In the genomic region with DNA sequence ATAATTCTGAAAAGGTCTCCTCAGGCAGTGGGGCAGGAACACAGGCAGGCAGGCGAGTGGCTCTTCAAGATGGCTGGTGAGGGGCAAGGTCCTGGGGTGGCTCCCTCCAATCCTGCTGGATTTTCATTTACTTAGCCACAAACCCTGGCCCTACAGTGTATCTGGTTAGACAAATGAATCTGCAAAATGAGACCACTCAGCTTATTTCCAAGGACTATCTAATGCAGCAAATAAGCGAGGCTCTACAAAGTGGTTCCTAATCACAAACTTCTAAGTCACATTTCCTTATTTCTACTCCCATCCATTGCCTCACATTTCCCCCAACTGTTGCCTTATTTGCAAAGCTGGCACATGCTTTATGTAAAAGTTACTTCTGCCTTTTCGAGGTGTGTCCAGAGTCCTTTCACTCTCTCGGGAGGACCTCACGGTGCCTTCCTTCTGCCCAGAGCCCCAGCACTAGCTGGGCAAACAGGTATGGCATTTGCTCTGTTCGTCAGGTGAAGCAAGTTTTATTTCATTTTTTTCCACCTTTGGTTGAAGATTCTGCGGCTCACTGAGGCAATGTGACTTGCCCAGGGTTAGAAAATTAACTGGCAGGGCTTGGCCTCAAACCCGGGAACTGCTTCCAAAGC, we compare ENCODE assay signal across 1 cellular context.
TF ChIP-seq lines count a peak whose summit lies in the region.

No MANE protein-coding gene starts in this region.

TF ChIP-seq in H1, 55 proteins besides CTCF, POLR2A, EP300 and RAD21:
- TF ChIP-seq MAFK (IDR thresholded peaks at IDR 0.05; ENCODE audit: low read depth, low read length) (no peak), KDM4A (IDR thresholded peaks at IDR 0.05; ENCODE audit: low read depth, low read length, severe bottlenecking) (no peak), CREB1 (IDR thresholded peaks at IDR 0.05) (no peak), GABPA (IDR thresholded peaks at IDR 0.05; ENCODE audit: borderline replicate concordance, insufficient read depth, low read length) (no peak), GTF2F1 (IDR thresholded peaks at IDR 0.05; ENCODE audit: borderline replicate concordance, low read depth, low read length) (no peak), SP1 (IDR thresholded peaks at IDR 0.05; ENCODE audit: low read depth, low read length) (no peak), USF2 (IDR thresholded peaks at IDR 0.05; ENCODE audit: low read length) (no peak), FOSL1 (IDR thresholded peaks at IDR 0.05; ENCODE audit: insufficient read depth, low read depth, low read length) (no peak), SIX5 (IDR thresholded peaks at IDR 0.05; ENCODE audit: low read depth, low read length) (no peak), BCL11A (IDR thresholded peaks at IDR 0.05; ENCODE audit: low read depth in 2 of 2, low read length in 2 of 2) (no peak), SP4 (IDR thresholded peaks at IDR 0.05; ENCODE audit: low read length) (no peak), ZNF274 (IDR thresholded peaks at IDR 0.05; ENCODE audit: borderline replicate concordance, extremely low read depth, low read length) (no peak)
- TF ChIP-seq, protein P1, sequence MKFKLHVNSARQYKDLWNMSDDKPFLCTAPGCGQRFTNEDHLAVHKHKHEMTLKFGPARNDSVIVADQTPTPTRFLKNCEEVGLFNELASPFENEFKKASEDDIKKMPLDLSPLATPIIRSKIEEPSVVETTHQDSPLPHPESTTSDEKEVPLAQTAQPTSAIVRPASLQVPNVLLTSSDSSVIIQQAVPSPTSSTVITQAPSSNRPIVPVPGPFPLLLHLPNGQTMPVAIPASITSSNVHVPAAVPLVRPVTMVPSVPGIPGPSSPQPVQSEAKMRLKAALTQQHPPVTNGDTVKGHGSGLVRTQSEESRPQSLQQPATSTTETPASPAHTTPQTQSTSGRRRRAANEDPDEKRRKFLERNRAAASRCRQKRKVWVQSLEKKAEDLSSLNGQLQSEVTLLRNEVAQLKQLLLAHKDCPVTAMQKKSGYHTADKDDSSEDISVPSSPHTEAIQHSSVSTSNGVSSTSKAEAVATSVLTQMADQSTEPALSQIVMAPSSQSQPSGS (IDR thresholded peaks at IDR 0.05; ENCODE audit: low read length), result no peak
- TF ChIP-seq, protein P2, sequence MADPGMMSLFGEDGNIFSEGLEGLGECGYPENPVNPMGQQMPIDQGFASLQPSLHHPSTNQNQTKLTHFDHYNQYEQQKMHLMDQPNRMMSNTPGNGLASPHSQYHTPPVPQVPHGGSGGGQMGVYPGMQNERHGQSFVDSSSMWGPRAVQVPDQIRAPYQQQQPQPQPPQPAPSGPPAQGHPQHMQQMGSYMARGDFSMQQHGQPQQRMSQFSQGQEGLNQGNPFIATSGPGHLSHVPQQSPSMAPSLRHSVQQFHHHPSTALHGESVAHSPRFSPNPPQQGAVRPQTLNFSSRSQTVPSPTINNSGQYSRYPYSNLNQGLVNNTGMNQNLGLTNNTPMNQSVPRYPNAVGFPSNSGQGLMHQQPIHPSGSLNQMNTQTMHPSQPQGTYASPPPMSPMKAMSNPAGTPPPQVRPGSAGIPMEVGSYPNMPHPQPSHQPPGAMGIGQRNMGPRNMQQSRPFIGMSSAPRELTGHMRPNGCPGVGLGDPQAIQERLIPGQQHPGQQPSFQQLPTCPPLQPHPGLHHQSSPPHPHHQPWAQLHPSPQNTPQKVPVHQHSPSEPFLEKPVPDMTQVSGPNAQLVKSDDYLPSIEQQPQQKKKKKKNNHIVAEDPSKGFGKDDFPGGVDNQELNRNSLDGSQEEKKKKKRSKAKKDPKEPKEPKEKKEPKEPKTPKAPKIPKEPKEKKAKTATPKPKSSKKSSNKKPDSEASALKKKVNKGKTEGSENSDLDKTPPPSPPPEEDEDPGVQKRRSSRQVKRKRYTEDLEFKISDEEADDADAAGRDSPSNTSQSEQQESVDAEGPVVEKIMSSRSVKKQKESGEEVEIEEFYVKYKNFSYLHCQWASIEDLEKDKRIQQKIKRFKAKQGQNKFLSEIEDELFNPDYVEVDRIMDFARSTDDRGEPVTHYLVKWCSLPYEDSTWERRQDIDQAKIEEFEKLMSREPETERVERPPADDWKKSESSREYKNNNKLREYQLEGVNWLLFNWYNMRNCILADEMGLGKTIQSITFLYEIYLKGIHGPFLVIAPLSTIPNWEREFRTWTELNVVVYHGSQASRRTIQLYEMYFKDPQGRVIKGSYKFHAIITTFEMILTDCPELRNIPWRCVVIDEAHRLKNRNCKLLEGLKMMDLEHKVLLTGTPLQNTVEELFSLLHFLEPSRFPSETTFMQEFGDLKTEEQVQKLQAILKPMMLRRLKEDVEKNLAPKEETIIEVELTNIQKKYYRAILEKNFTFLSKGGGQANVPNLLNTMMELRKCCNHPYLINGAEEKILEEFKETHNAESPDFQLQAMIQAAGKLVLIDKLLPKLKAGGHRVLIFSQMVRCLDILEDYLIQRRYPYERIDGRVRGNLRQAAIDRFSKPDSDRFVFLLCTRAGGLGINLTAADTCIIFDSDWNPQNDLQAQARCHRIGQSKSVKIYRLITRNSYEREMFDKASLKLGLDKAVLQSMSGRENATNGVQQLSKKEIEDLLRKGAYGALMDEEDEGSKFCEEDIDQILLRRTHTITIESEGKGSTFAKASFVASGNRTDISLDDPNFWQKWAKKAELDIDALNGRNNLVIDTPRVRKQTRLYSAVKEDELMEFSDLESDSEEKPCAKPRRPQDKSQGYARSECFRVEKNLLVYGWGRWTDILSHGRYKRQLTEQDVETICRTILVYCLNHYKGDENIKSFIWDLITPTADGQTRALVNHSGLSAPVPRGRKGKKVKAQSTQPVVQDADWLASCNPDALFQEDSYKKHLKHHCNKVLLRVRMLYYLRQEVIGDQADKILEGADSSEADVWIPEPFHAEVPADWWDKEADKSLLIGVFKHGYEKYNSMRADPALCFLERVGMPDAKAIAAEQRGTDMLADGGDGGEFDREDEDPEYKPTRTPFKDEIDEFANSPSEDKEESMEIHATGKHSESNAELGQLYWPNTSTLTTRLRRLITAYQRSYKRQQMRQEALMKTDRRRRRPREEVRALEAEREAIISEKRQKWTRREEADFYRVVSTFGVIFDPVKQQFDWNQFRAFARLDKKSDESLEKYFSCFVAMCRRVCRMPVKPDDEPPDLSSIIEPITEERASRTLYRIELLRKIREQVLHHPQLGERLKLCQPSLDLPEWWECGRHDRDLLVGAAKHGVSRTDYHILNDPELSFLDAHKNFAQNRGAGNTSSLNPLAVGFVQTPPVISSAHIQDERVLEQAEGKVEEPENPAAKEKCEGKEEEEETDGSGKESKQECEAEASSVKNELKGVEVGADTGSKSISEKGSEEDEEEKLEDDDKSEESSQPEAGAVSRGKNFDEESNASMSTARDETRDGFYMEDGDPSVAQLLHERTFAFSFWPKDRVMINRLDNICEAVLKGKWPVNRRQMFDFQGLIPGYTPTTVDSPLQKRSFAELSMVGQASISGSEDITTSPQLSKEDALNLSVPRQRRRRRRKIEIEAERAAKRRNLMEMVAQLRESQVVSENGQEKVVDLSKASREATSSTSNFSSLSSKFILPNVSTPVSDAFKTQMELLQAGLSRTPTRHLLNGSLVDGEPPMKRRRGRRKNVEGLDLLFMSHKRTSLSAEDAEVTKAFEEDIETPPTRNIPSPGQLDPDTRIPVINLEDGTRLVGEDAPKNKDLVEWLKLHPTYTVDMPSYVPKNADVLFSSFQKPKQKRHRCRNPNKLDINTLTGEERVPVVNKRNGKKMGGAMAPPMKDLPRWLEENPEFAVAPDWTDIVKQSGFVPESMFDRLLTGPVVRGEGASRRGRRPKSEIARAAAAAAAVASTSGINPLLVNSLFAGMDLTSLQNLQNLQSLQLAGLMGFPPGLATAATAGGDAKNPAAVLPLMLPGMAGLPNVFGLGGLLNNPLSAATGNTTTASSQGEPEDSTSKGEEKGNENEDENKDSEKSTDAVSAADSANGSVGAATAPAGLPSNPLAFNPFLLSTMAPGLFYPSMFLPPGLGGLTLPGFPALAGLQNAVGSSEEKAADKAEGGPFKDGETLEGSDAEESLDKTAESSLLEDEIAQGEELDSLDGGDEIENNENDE (IDR thresholded peaks at IDR 0.05; ENCODE audit: insufficient replicate concordance, low read length), result no peak
